Comparison of ENCODE assay signal across 16 cellular contexts in the genomic region with DNA sequence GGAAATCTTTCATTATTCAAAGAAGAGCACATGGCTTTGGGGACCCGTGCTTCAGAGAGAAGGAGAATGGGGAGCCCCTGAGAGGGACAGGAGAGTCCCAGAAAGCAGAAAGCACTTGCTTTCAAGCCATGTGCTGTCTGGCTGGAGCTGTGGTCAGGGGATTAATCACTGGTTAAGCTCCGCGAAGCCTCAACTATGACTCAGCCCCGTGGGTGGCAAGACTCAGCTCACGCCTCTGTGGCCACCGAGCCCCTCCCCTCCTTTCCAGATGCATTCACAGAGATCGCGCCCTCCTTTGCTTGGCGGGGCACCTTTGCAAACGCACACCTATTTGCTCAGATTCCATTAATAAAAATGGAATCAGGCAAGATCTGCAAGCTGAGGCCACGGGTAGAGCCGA.
DNase-seq lines count a peak whose midpoint lies in the region; ATAC-seq and TF ChIP-seq lines count a peak whose summit lies in the region.
"Had no signal": no experiment of that assay in that cellular context is flagged by ENCODE, and none has a peak within 500 bp of the region (broad histone marks: within the 10 kb centered on the region; RNA-seq: fewer than 3 reads in every experiment).

No MANE protein-coding gene starts in this region.

- intact Hi-C loops in sciatic nerve (cut with DNase I) = loop anchor here (10.0 kb wide), 1 partner anchor 1210 kb away; no protein-coding TSS in a partner anchor

- peak; percentile 3 to 6 for DNase-seq in activated CD4-positive, alpha-beta T cell treated with anti-CD3 and anti-CD28 coated beads, Interleukin-2, amount 50 U/mL, for 48 hours
- DNase-seq in activated CD4-positive, alpha-beta T cell treated with anti-CD3 and anti-CD28 coated beads, Interleukin-2, amount 50 U/mL, for 4 hours = no peak
- peak; percentile 71 for DNase-seq in MV-4-11 (lab: John Stamatoyannopoulos, UW)
- peak; percentile 69 for DNase-seq in ecto neural progenitor cell (ENCODE audit: low spot score)
- no peak for DNase-seq in sciatic nerve (ENCODE audit: low spot score)
- DNase-seq in mesenteric fat pad (ENCODE audit: low spot score) = no peak
- DNase-seq in GM10266 (ENCODE audit: extremely low spot score) = no peak
- DNase-seq: activated CD4-positive, alpha-beta memory T cell treated with anti-CD3 and anti-CD28 coated beads for 36 hours; activated effector memory CD4-positive, alpha-beta T cell treated with Interleukin-2 at 50 U/mL for 16 hours; CD8-positive, alpha-beta memory T cell; kidney glomerular epithelial cell; pancreas; T1000; thyroid gland had no signal

- no peak for TF ChIP-seq CTCF in GM10266 (IDR thresholded peaks at IDR 0.05; ENCODE audit: control insufficient read depth, insufficient read depth, low read depth, missing control alignments)

- ATAC-seq in sciatic nerve = peak; percentile 32
- no peak for ATAC-seq in HG03520 (IDR thresholded peaks at IDR 0.05; ENCODE audit: unreplicated experiment)
- ATAC-seq: esophagus mucosa had no signal

Comparison
In these comparisons a context has a peak if more than half of its experiments do, and no peak if none do; other contexts are left out.
1. DNase-seq: peak in activated CD4-positive, alpha-beta T cell treated with anti-CD3 and anti-CD28 coated beads, Interleukin-2, amount 50 U/mL, for 48 hours (2 of 2), MV-4-11 (single experiment) and ecto neural progenitor cell (single experiment); none in activated CD4-positive, alpha-beta T cell treated with anti-CD3 and anti-CD28 coated beads, Interleukin-2, amount 50 U/mL, for 4 hours (0 of 2), sciatic nerve (single experiment), mesenteric fat pad (single experiment) and GM10266 (single experiment).